18 cellular contexts compared by ENCODE assay signal in the genomic region with DNA sequence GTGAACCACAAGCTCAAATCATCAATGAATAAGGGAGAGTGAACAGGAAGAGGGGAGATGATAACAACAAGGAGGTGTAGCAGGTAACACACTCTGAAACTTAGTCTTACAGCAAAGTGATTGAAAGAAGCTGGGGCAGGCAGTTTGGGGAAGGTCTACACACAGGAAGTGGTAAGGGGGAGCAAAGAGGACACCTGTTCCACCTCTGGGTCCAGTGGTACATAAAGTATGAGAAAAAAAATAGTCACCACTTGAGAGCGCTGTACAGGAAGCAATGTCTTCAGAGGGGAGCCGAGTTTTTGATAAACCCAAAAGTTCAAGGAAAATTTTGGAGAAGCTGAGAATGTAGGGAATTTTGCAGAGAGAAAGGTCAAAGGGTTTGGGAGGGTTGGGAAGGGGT.
DNase-seq lines count a peak whose midpoint lies in the region; ATAC-seq, FAIRE-seq and TF ChIP-seq lines count a peak whose summit lies in the region.
"Had no signal": no experiment of that assay in that cellular context is flagged by ENCODE, and none has a peak within 500 bp of the region (broad histone marks: within the 10 kb centered on the region; RNA-seq: fewer than 3 reads in every experiment).

No MANE protein-coding gene starts in this region.

- H3F3A ChIP-seq in Loucy (ENCODE audit: low read depth): no peaks in the 10 kb centered on the region

- TF ChIP-seq POLR2A in GM12891 (IDR thresholded peaks at IDR 0.05; ENCODE audit: low read depth, low read length) (no peak), K562 (conservative IDR thresholded peaks at IDR 0.05) (no peak)

- H2AFZ ChIP-seq in Loucy (ENCODE audit: low read length): no peak overlapping the region
- no peak overlapping the region for H2AFZ ChIP-seq in K562 (ENCODE audit: low read depth, low read length)
- H2AFZ ChIP-seq in Karpas-422 (ENCODE audit: low read length): no peak overlapping the region
- H2AFZ ChIP-seq: GM23248 had no signal

- H3K36me3 ChIP-seq in Loucy (ENCODE audit: insufficient read depth, low read length) (no peaks in the 10 kb centered on the region), K562 (ENCODE audit: control insufficient read depth, insufficient read depth, low read length) (no peaks in the 10 kb centered on the region), Karpas-422 (ENCODE audit: insufficient read depth, low read length) (no peaks in the 10 kb centered on the region), mucosa of descending colon (ENCODE audit: low read depth) (no peaks in the 10 kb centered on the region)
- H3K36me3 ChIP-seq: BLaER1 had no signal

- H3K79me2 ChIP-seq in Loucy (ENCODE audit: insufficient read depth, low read length) (no peaks in the 10 kb centered on the region), K562 (ENCODE audit: control insufficient read depth, insufficient read depth, low read length) (no peaks in the 10 kb centered on the region), Karpas-422 (ENCODE audit: low read length) (no peaks in the 10 kb centered on the region)

- no peak overlapping the region for H3K9ac ChIP-seq in Loucy (ENCODE audit: low read depth, low read length, poor library complexity, severe bottlenecking)
- H3K9ac ChIP-seq in K562 (ENCODE audit: insufficient read depth in 1 of 2, low read depth in 2 of 2, low read length in 2 of 2): no peak overlapping the region
- no peak overlapping the region for H3K9ac ChIP-seq in Karpas-422 (ENCODE audit: low read length)
- H3K9ac ChIP-seq: BLaER1, GM23248 had no signal

- no peaks in the 10 kb centered on the region for H3K9me3 ChIP-seq in Loucy (ENCODE audit: insufficient read depth, low read depth, low read length)
- no peaks in the 10 kb centered on the region for H3K9me3 ChIP-seq in K562 (replicated peaks; ENCODE audit: control insufficient read depth, insufficient read depth, low read depth, low read length)
- no peaks in the 10 kb centered on the region for H3K9me3 ChIP-seq in Karpas-422 (ENCODE audit: low read length)
- no peaks in the 10 kb centered on the region for H3K9me3 ChIP-seq in mucosa of descending colon
- H3K9me3 ChIP-seq: BLaER1, Caco-2 had no signal

- in situ Hi-C loops in K562 (cut with MboI): loop anchor here (10.0 kb wide), 1 partner anchor 371 kb away; no protein-coding TSS in a partner anchor

- CTCF ChIA-PET in K562 (lab: Yijun Ruan, JAX; ENCODE audit: low intra/inter-chr PET ratio): no interaction called here

- BruUV-seq in K562 (replicated peaks; lab: Mats Ljungman, UMichigan): no TSS peak

- POLR2A ChIA-PET in K562 (lab: Yijun Ruan, JAX): no interaction called here

- peak; percentile 34 to 52; a peak in 3 of 4 replicates for TF ChIP-seq RAD21 in K562 (CRISPR knock-in tag; conservative IDR thresholded peaks at IDR 0.05 in 1 of 2, IDR thresholded peaks at IDR 0.05 in 1 of 2)

- H3K9me1 ChIP-seq in K562 (ENCODE audit: control insufficient read depth, insufficient read depth, low read length): no peaks in the 10 kb centered on the region

- TF ChIP-seq CTCF in Loucy (conservative IDR thresholded peaks at IDR 0.05; ENCODE audit: low read length) (peak; percentile 37), K562 (IDR thresholded peaks at IDR 0.05 in 2 of 3, conservative IDR thresholded peaks at IDR 0.05 in 1 of 3; ENCODE audit: insufficient read depth in 2 of 3, low read depth in 1 of 3, low read length in 3 of 3) (peak in 2 of 3 experiments; percentile 11 to 36; a peak in 2 of 6 replicates), mucosa of descending colon (IDR thresholded peaks at IDR 0.05) (no peak)

- H3K27ac ChIP-seq in K562 (ENCODE audit: extremely low read depth, low read depth, low read length) (no peak overlapping the region), Karpas-422 (ENCODE audit: low read length) (no peak overlapping the region)
- H3K27ac ChIP-seq: BLaER1, C4-2B, GM23248 had no signal

- FAIRE-seq in GM12891 (lab: Jason Lieb, UNC) (peak; percentile 56), K562 (lab: Jason Lieb, UNC) (no peak)
- FAIRE-seq: GM12892, GM19239, H1 had no signal

- H3K4me3 ChIP-seq in Loucy (ENCODE audit: low read length, poor library complexity, severe bottlenecking) (no peak overlapping the region), K562 (no peak overlapping the region), Karpas-422 (ENCODE audit: low read length) (no peak overlapping the region), mucosa of descending colon (no peak overlapping the region)
- H3K4me3 ChIP-seq: BLaER1, GM23248 had no signal

- DNase-seq in GM12891 (ENCODE audit: insufficient read length, low spot score) (no peak), K562 (ENCODE audit: extremely low read depth in 1 of 4, low spot score in 3 of 4) (no peak), Karpas-422 (no peak), mucosa of descending colon (no peak), NAMALWA (ENCODE audit: low spot score) (no peak)
- DNase-seq: Caco-2; CD8-positive, alpha-beta T cell; DMS153; GF-D8; GM23248; H7; HCEC 1CT had no signal

- H3K27me3 ChIP-seq in Loucy (ENCODE audit: insufficient read depth, low read length, poor library complexity, severe bottlenecking) (no peaks in the 10 kb centered on the region), K562 (ENCODE audit: control insufficient read depth in 2 of 2, insufficient read depth in 2 of 2, low read length in 2 of 2) (peaks cover 0 to 5% of the 10 kb centered on the region in 2 experiments; a peak in 1 of 5 replicates), Karpas-422 (ENCODE audit: low read length) (no peaks in the 10 kb centered on the region)

- ATAC-seq in K562 (no peak; the same call in 2 of the 3 replicates), mucosa of descending colon (no peak)
- ATAC-seq: CD8-positive, alpha-beta T cell had no signal

- intact Hi-C loops in K562 (cut with micrococcal nuclease) (no loop called here), mucosa of descending colon (cut with DNase I, micrococcal nuclease) (no loop called here)

- no peaks in the 10 kb centered on the region for H3K9me2 ChIP-seq in Loucy (replicated peaks; ENCODE audit: low read depth, low read length)
- no peaks in the 10 kb centered on the region for H3K9me2 ChIP-seq in Karpas-422 (replicated peaks; ENCODE audit: insufficient read depth, low read length)

- H3K4me1 ChIP-seq in Loucy (ENCODE audit: insufficient read depth, low read length, poor library complexity, severe bottlenecking): peaks cover 4% of the 10 kb centered on the region
- H3K4me1 ChIP-seq in K562 (replicated peaks in 1 of 2; ENCODE audit: control insufficient read depth in 2 of 2, insufficient read depth in 2 of 2, low read length in 2 of 2): no peaks in the 10 kb centered on the region
- H3K4me1 ChIP-seq in Karpas-422 (ENCODE audit: low read length): no peaks in the 10 kb centered on the region
- H3K4me1 ChIP-seq in mucosa of descending colon (ENCODE audit: low read depth): no peaks in the 10 kb centered on the region
- H3K4me1 ChIP-seq: BLaER1, Caco-2 had no signal

- H4K20me1 ChIP-seq in Loucy (ENCODE audit: insufficient read depth, low read length, poor library complexity, severe bottlenecking): no peaks in the 10 kb centered on the region
- no peaks in the 10 kb centered on the region for H4K20me1 ChIP-seq in K562 (replicated peaks; ENCODE audit: control insufficient read depth, insufficient read depth, low read length)
- H4K20me1 ChIP-seq in Karpas-422 (ENCODE audit: insufficient read depth, low read depth, low read length): no peaks in the 10 kb centered on the region

- no peak for TF ChIP-seq EP300 in K562 (IDR thresholded peaks at IDR 0.05; ENCODE audit: low read length)

- H3K4me2 ChIP-seq in Loucy (ENCODE audit: low read depth, low read length, poor library complexity, severe bottlenecking) (no peak overlapping the region), K562 (ENCODE audit: insufficient read depth, low read length) (no peak overlapping the region), Karpas-422 (ENCODE audit: low read depth, low read length, poor library complexity, severe bottlenecking) (no peak overlapping the region)
- H3K4me2 ChIP-seq: BLaER1 had no signal

- WGBS in K562 (ENCODE audit: insufficient coverage, low coverage, missing lambda C conversion rate): 8% methylated on average over 2 of the region's 2 CpGs

TF ChIP-seq in GM12891, 5 proteins besides CTCF, POLR2A, EP300 and RAD21:
- TF ChIP-seq SPI1 (IDR thresholded peaks at IDR 0.05; ENCODE audit: low read depth, low read length): no peak
- no peak for TF ChIP-seq PAX5 (IDR thresholded peaks at IDR 0.05; ENCODE audit: insufficient read depth, low read length, severe bottlenecking)
TF ChIP-seq in GM12891: peak in this region for 0.

TF ChIP-seq in K562, 482 proteins besides CTCF, POLR2A, EP300 and RAD21:
- TF ChIP-seq ETV1 (tag; conservative IDR thresholded peaks at IDR 0.05; ENCODE audit: low read depth) (0 out of 2 replicates have a peak, but pooled peaks have one; percentile 27), ZBTB33 (CRISPR knock-in tag; IDR thresholded peaks at IDR 0.05) (no peak)
